2 cellular contexts compared by ENCODE assay signal in genomic region chr6:87164506-87164905, GRCh38.
TF ChIP-seq lines count a peak whose summit lies in the region.

No MANE protein-coding gene starts in this region.

TF ChIP-seq in HEK293, 187 proteins besides CTCF, POLR2A, EP300 and RAD21 (continued from another document):
- peak; percentile 52; the same call in 1 of the 2 replicates for TF ChIP-seq ZNF362 (tag by site-specific recombination; IDR thresholded peaks at IDR 0.05)
- no peak for TF ChIP-seq PATZ1 (tag by site-specific recombination; IDR thresholded peaks at IDR 0.05)
- TF ChIP-seq ZNF449 (tag by site-specific recombination; IDR thresholded peaks at IDR 0.05), result no peak
- peak; percentile 44; the same call in 1 of the 2 replicates for TF ChIP-seq PRDM1 (tag by site-specific recombination; IDR thresholded peaks at IDR 0.05)
- no peak for TF ChIP-seq ZBTB26 (tag by site-specific recombination; optimal IDR thresholded peaks at IDR 0.05)
- TF ChIP-seq ZNF354C (tag by site-specific recombination; IDR thresholded peaks at IDR 0.05; ENCODE audit: borderline replicate concordance, low read depth), result no peak
- TF ChIP-seq GLI2 (tag by site-specific recombination; IDR thresholded peaks at IDR 0.05; ENCODE audit: borderline replicate concordance, low read depth), result no peak
- TF ChIP-seq ZSCAN4 (tag by site-specific recombination; IDR thresholded peaks at IDR 0.05), result no peak
- no peak for TF ChIP-seq SCRT1 (tag by site-specific recombination; IDR thresholded peaks at IDR 0.05; ENCODE audit: borderline replicate concordance)
- no peak for TF ChIP-seq PRDM4 (tag by site-specific recombination; IDR thresholded peaks at IDR 0.05)
TF ChIP-seq in HEK293: peak in this region for 2.

TF ChIP-seq in SK-N-SH, 30 proteins besides CTCF, POLR2A, EP300 and RAD21 (continued from another document):
- no peak for TF ChIP-seq FOXM1 (IDR thresholded peaks at IDR 0.05; ENCODE audit: low read depth)
